In genomic region chr4:12319765-12320164, GRCh38 we compare ENCODE assay signal across 22 cellular contexts.
DNase-seq lines count a peak whose midpoint lies in the region; ATAC-seq and TF ChIP-seq lines count a peak whose summit lies in the region.
"Had no signal": no experiment of that assay in that cellular context is flagged by ENCODE, and none has a peak within 500 bp of the region (broad histone marks: within the 10 kb centered on the region; RNA-seq: fewer than 3 reads in every experiment).

No MANE protein-coding gene starts in this region.

- no peaks in the 10 kb centered on the region for H3K36me3 ChIP-seq in brain microvascular endothelial cell (replicated peaks)
- H3K36me3 ChIP-seq: BLaER1 had no signal

- peak; percentile 33 for DNase-seq in Ammon's horn (ENCODE audit: low spot score)
- DNase-seq in NCI-H446 (lab: John Stamatoyannopoulos, UW): peak; percentile 16 to 59
- peak; percentile 4 for DNase-seq in brain microvascular endothelial cell
- no peak for DNase-seq in omental fat pad (ENCODE audit: low spot score)
- DNase-seq in activated gamma-delta T cell (lab: John Stamatoyannopoulos, UW): no peak
- DNase-seq: CD8-positive, alpha-beta T cell; DMS53; EL; IMR-90; MM.1S; NCI-H1092; NCI-H1436 treated with DMSO at 0.1 percent for 48 hours; NCI-H2029; NCI-H69; NK-92 treated with Interleukin-12 subunit alpha and Interleukin-12 subunit beta, amount 100 ng/mL, for 24 hours; SHP77 treated with DMSO at 0.1 percent for 48 hours; SK-N-SH had no signal

- no peaks in the 10 kb centered on the region for H3K27me3 ChIP-seq in brain microvascular endothelial cell (replicated peaks)
- H3K27me3 ChIP-seq: BLaER1 had no signal

- TF ChIP-seq CTCF in brain microvascular endothelial cell (IDR thresholded peaks at IDR 0.05; ENCODE audit: low read depth, low read length, missing control alignments): no peak
- no peak for TF ChIP-seq CTCF in omental fat pad (IDR thresholded peaks at IDR 0.05)

- in situ Hi-C loops in brain microvascular endothelial cell (cut with HindIII; ENCODE audit: low pct_ligation_motif_present, low sequenced_read_pairs): no loop called here

- ATAC-seq in omental fat pad (ENCODE audit: low FRiP score) (peak; percentile 68), HG03139 (IDR thresholded peaks at IDR 0.05; ENCODE audit: unreplicated experiment) (no peak), GM21423 (IDR thresholded peaks at IDR 0.05; ENCODE audit: unreplicated experiment) (no peak)
- ATAC-seq: CD8-positive, alpha-beta T cell; GM12878; GM23338 had no signal

- H3K27ac ChIP-seq in brain microvascular endothelial cell: no peak overlapping the region
- H3K27ac ChIP-seq: BLaER1 had no signal

- no peak overlapping the region for H3K4me3 ChIP-seq in brain microvascular endothelial cell (ENCODE audit: low read depth, low read length)
- H3K4me3 ChIP-seq: BLaER1, GM12878, GM23338 had no signal

Comparison
In these comparisons a context has a peak if more than half of its experiments do, and no peak if none do; other contexts are left out.
1. DNase-seq: peak in Ammon's horn (single experiment), NCI-H446 (2 of 2) and brain microvascular endothelial cell (single experiment); none in omental fat pad (single experiment) and activated gamma-delta T cell (single experiment).